Comparison of ENCODE assay signal across 9 cellular contexts in genomic region chr4:4395849-4396627, GRCh38. TPM values are rescaled to one million over a fixed set of nuclear protein-coding genes. Genes with fewer than 3 reads are reported as not detected.
DNase-seq lines count a peak whose midpoint lies in the region; ATAC-seq and TF ChIP-seq lines count a peak whose summit lies in the region.
"Had no signal": no experiment of that assay in that cellular context is flagged by ENCODE, and none has a peak within 500 bp of the region (broad histone marks: within the 10 kb centered on the region; RNA-seq: fewer than 3 reads in every experiment).

No MANE protein-coding gene starts in this region.

- no peaks in the 10 kb centered on the region for H3K4me1 ChIP-seq in HAP-1
- H3K4me1 ChIP-seq in body of pancreas, result no peaks in the 10 kb centered on the region
- H3K4me1 ChIP-seq: left lung had no signal

- peak; percentile 42 for DNase-seq in GM06990 (ENCODE audit: extremely low read depth, insufficient read length)
- peak; percentile 42 to 62 for DNase-seq in HAP-1 (ENCODE audit: low spot score in 2 of 2)
- peak; percentile 11 to 23 for DNase-seq in SHP77 (lab: John Stamatoyannopoulos, UW)
- DNase-seq in middle frontal gyrus (ENCODE audit: extremely low spot score, low spot score), result peak; percentile 32
- DNase-seq in T-cell, result no peak
- no peak for DNase-seq in RKO (ENCODE audit: low spot score)
- DNase-seq in body of pancreas, result no peak
- no peak for DNase-seq in activated CD8-positive, alpha-beta memory T cell treated with anti-CD3 and anti-CD28 coated beads for 24 hours

- peaks cover 0 to 7% (median 0%) of the 10 kb centered on the region in 3 donors for H3K4me1 Mint-ChIP-seq in T-cell

- CTCF ChIA-PET in T-cell (lab: Charles Lee), result interaction anchor here in 1 of 2 donors (0.6 kb wide), 1 partner anchor 150 kb away, joined by 4 read pairs; no protein-coding TSS in a partner anchor

- WGBS in body of pancreas, 2 donors, result 21% methylated on average over 21 to 26 of the region's 26 CpGs

- POLR2A ChIA-PET in T-cell (lab: Charles Lee), result no interaction called here

- no peaks in the 10 kb centered on the region for H3K9me3 Mint-ChIP-seq in T-cell

- no peak for TF ChIP-seq POLR2A in body of pancreas (IDR thresholded peaks at IDR 0.05)

- TF ChIP-seq CTCF in GM06990 (IDR thresholded peaks at IDR 0.05; ENCODE audit: insufficient read depth, low read length, poor library complexity, severe bottlenecking) (peak; percentile 14), body of pancreas (IDR thresholded peaks at IDR 0.05) (no peak)

- H3K36me3 Mint-ChIP-seq in T-cell, result peaks cover 27% of the 10 kb centered on the region

- H3K9me3 ChIP-seq in HAP-1 (no peaks in the 10 kb centered on the region), body of pancreas (no peaks in the 10 kb centered on the region)

- no peak overlapping the region for H3K27ac Mint-ChIP-seq in T-cell

- H3K27me3 ChIP-seq in GM06990 (replicated peaks; ENCODE audit: control insufficient read depth, insufficient read depth, low read length) (no peaks in the 10 kb centered on the region), HAP-1 (ENCODE audit: low read depth) (no peaks in the 10 kb centered on the region), body of pancreas (no peaks in the 10 kb centered on the region)

- in situ Hi-C loops in HAP-1 (cut with MboI; ENCODE audit: low sequenced_read_pairs), result no loop called here

- H3K27me3 Mint-ChIP-seq in T-cell, result peaks cover 0 to 5% of the 10 kb centered on the region in 2 donors

- no peak overlapping the region for H3K27ac ChIP-seq in body of pancreas
- H3K27ac ChIP-seq: left lung had no signal

- H3K4me3 ChIP-seq in GM06990 (replicated peaks; ENCODE audit: low read depth, low read length) (no peak overlapping the region), HAP-1 (no peak overlapping the region), body of pancreas (no peak overlapping the region)
- H3K4me3 ChIP-seq: left lung had no signal

- H3K36me3 ChIP-seq in GM06990 (ENCODE audit: control insufficient read depth, insufficient read depth, low read length) (no peaks in the 10 kb centered on the region), HAP-1 (replicated peaks) (peaks cover 43% of the 10 kb centered on the region), body of pancreas (replicated peaks in 1 of 2; ENCODE audit: insufficient read depth in 1 of 2, low read depth in 2 of 2) (no peaks in the 10 kb centered on the region)
- H3K36me3 ChIP-seq: left lung had no signal

- intact Hi-C loops in body of pancreas (cut with DNase I), result no loop called here

- no peak overlapping the region for H3K4me3 Mint-ChIP-seq in T-cell

- ATAC-seq in T-cell (replicated peaks in 1 of 4), result no peak
- no peak for ATAC-seq in body of pancreas
- ATAC-seq: left lung had no signal

RNA-seq across cellular contexts. Expression of gene NSG1, which starts 9.1 kb away (rescaled TPM):
- total RNA-seq in T-cell, result 10 to 100 TPM; 14.2 to 42.8 (median 19.2) TPM
- total RNA-seq in body of pancreas, result 1 to 10 TPM in 1 of 2 donors, under 1 TPM in 1; 0.78 to 1.3 TPM

Comparison
In these comparisons a context has a peak if more than half of its experiments do, and no peak if none do; other contexts are left out.
1. DNase-seq: peak in GM06990 (single experiment), HAP-1 (2 of 2), SHP77 (2 of 2) and middle frontal gyrus (single experiment); none in T-cell (0 of 34), RKO (single experiment), body of pancreas (0 of 4) and activated CD8-positive, alpha-beta memory T cell treated with anti-CD3 and anti-CD28 coated beads for 24 hours (single experiment).
2. RNA of gene NSG1, which starts 9.1 kb away (total RNA-seq): 14.2 to 42.8 TPM in T-cell; 0.78 to 1.3 TPM in body of pancreas; every median in the first group is over 4 times any median in the second.